15 cellular contexts compared by ENCODE assay signal in the genomic region with DNA sequence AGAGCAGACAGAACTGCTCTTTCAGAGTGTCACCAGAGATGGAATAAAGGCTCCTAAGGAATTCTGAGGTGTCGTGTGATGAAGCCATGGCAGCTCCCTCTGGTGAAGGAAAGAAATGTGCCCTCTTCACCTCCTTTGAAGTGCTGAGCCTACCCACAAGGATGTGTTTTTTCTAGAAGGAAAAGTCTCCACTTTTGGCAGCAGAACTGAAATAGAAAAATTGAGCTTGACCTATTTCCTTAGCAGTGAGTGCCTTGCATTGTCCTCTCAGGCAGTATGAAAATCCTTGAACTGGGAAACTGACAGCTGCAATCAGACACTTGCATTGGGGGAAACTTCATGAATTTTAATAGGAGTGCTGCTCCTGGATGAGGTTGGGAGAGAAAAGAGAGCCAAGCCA.
DNase-seq lines count a peak whose midpoint lies in the region; ATAC-seq, FAIRE-seq and TF ChIP-seq lines count a peak whose summit lies in the region.
"Had no signal": no experiment of that assay in that cellular context is flagged by ENCODE, and none has a peak within 500 bp of the region (broad histone marks: within the 10 kb centered on the region; RNA-seq: fewer than 3 reads in every experiment).

No MANE protein-coding gene starts in this region.

- intact Hi-C loops in HepG2 (cut with micrococcal nuclease; ENCODE audit: unreplicated experiment) (no loop called here), MCF 10A (cut with micrococcal nuclease) (no loop called here)

- no peaks in the 10 kb centered on the region for H3K9me3 Mint-ChIP-seq in endothelial cell (ENCODE audit: unreplicated experiment)
- H3K9me3 Mint-ChIP-seq in nephron: no peaks in the 10 kb centered on the region
- H3K9me3 Mint-ChIP-seq in MCF 10A (ENCODE audit: unreplicated experiment): no peaks in the 10 kb centered on the region
- H3K9me3 Mint-ChIP-seq: activated T-helper 2 cell treated with anti-CD3 and anti-CD28 coated beads, Interferon-gamma antibody, Interleukin-2, Interleukin-4, amounts not matched to agents 10 μg/mL and 5 μg/mL and 100 μg/mL, durations not matched to agents 14 hours and 24 hours and 36 hours had no signal

- H3K4me1 Mint-ChIP-seq in endothelial cell (ENCODE audit: unreplicated experiment): peaks cover 50% of the 10 kb centered on the region
- peaks cover 52% of the 10 kb centered on the region for H3K4me1 Mint-ChIP-seq in nephron
- H3K4me1 Mint-ChIP-seq in MCF 10A (ENCODE audit: insufficient read depth, unreplicated experiment): no peaks in the 10 kb centered on the region

- TF ChIP-seq EP300 in HepG2 (IDR thresholded peaks at IDR 0.05; ENCODE audit: low read depth in 2 of 2, low read length in 2 of 2): no peak
- TF ChIP-seq EP300 in HepG2 (CRISPR knock-in tag; IDR thresholded peaks at IDR 0.05; ENCODE audit: borderline replicate concordance): no peak

- WGBS in liver: 74% methylated on average over 1 of the region's 1 CpG
- WGBS in HepG2 (ENCODE audit: low lambda C conversion rate): 50% methylated on average over 1 of the region's 1 CpG

- H3K27ac Mint-ChIP-seq in endothelial cell (ENCODE audit: unreplicated experiment) (peak overlapping the region; percentile 99), nephron (peak overlapping the region; percentile 71 to 85 (median 81)), MCF 10A (ENCODE audit: low read depth, unreplicated experiment) (no peak overlapping the region)
- H3K27ac Mint-ChIP-seq: activated T-helper 2 cell treated with anti-CD3 and anti-CD28 coated beads, Interferon-gamma antibody, Interleukin-2, Interleukin-4, amounts not matched to agents 10 μg/mL and 5 μg/mL and 100 μg/mL, durations not matched to agents 14 hours and 24 hours and 36 hours had no signal

- H2AFZ ChIP-seq in HepG2 (ENCODE audit: low read length): no peak overlapping the region
- H2AFZ ChIP-seq: GM23248 had no signal

- TF ChIP-seq RAD21 in liver (IDR thresholded peaks at IDR 0.05) (no peak), HepG2 (CRISPR knock-in tag; IDR thresholded peaks at IDR 0.05) (no peak)

- CTCF ChIA-PET in HepG2 (lab: Yijun Ruan, JAX; ENCODE audit: low intra/inter-chr PET ratio, low total read pairs) (no interaction called here), MCF 10A (lab: Yijun Ruan, JAX) (no interaction called here)

- no peak for FAIRE-seq in HepG2 (lab: Jason Lieb, UNC)
- FAIRE-seq: urothelium cell line had no signal

- no peaks in the 10 kb centered on the region for H3K27me3 ChIP-seq in liver (ENCODE audit: control insufficient read depth in 4 of 4, insufficient read depth in 4 of 4, low read length in 3 of 4)
- peaks cover 0 to 6% of the 10 kb centered on the region in 2 experiments; a peak in 1 of 5 replicates for H3K27me3 ChIP-seq in HepG2 (ENCODE audit: control insufficient read depth in 1 of 2, insufficient read depth in 2 of 2, low read length in 2 of 2)
- H3K27me3 ChIP-seq: ascending aorta had no signal

- H3K4me2 ChIP-seq in HepG2 (ENCODE audit: low read depth, low read length): no peak overlapping the region

- DNase-seq in HepG2 (ENCODE audit: low spot score): no peak
- DNase-seq in endothelial cell (ENCODE audit: low spot score): no peak
- DNase-seq in NCI-H510A treated with DMSO at 0.1 percent for 48 hours (lab: John Stamatoyannopoulos, UW): no peak
- no peak for DNase-seq in stimulated activated CD4-positive, alpha-beta T cell treated with anti-CD3 and anti-CD28 coated beads, Interleukin-4, amount 100 ng/mL, for 24 hours
- no peak for DNase-seq in SKM-1 (lab: John Stamatoyannopoulos, UW; ENCODE audit: unreplicated experiment)
- no peak for DNase-seq in MCF 10A (ENCODE audit: unreplicated experiment)
- DNase-seq: activated CD4-positive, alpha-beta T cell treated with anti-CD3 and anti-CD28 coated beads, Interleukin-2, amount 50 U/mL, for 4 hours; GM23248 had no signal

- TF ChIP-seq POLR2A in HepG2 (IDR thresholded peaks at IDR 0.05; ENCODE audit: insufficient read depth in 1 of 2, low read depth in 2 of 2, low read length in 2 of 2): no peak

- H3K4me1 ChIP-seq in liver (ENCODE audit: control insufficient read depth in 4 of 4, insufficient read depth in 4 of 4, low read length in 3 of 4) (no peaks in the 10 kb centered on the region), HepG2 (ENCODE audit: insufficient read depth, low read length) (no peaks in the 10 kb centered on the region)

- H3K27ac ChIP-seq in liver (ENCODE audit: low read depth in 1 of 2, low read length in 2 of 2) (peak overlapping the region in 1 of 2 donors; percentile 25), HepG2 (ENCODE audit: extremely low read length, insufficient read depth, low read length) (no peak overlapping the region)
- H3K27ac ChIP-seq: GM23248, HL-60 had no signal

- in situ Hi-C loops in HepG2 (cut with HindIII; ENCODE audit: extremely low pct_ligation_motif_present, low pct_unique_long_range_greater_than_20kb): no loop called here

- H4K20me1 ChIP-seq in HepG2 (ENCODE audit: insufficient read depth, low read length): no peaks in the 10 kb centered on the region

- H3K4me3 Mint-ChIP-seq in endothelial cell (ENCODE audit: unreplicated experiment): no peak overlapping the region
- H3K4me3 Mint-ChIP-seq in nephron: peak overlapping the region in 1 of 3 experiments; percentile 12
- no peak overlapping the region for H3K4me3 Mint-ChIP-seq in MCF 10A (ENCODE audit: unreplicated experiment)

- ATAC-seq in HepG2: no peak

- H3K36me3 Mint-ChIP-seq in endothelial cell (ENCODE audit: low read depth, unreplicated experiment) (peaks cover 4% of the 10 kb centered on the region), nephron (ENCODE audit: low read depth) (no peaks in the 10 kb centered on the region), MCF 10A (ENCODE audit: insufficient read depth, unreplicated experiment) (no peaks in the 10 kb centered on the region)

- no peak overlapping the region for H3K9ac ChIP-seq in liver (ENCODE audit: low read depth in 1 of 2, low read length in 2 of 2)
- no peak overlapping the region for H3K9ac ChIP-seq in HepG2 (ENCODE audit: insufficient read depth, low read depth, low read length)
- H3K9ac ChIP-seq: GM23248 had no signal

- TF ChIP-seq CTCF in liver (IDR thresholded peaks at IDR 0.05; ENCODE audit: low read depth, low read length, missing input control) (no peak), HepG2 (CRISPR knock-in tag; IDR thresholded peaks at IDR 0.05) (no peak), endothelial cell (IDR thresholded peaks at IDR 0.05; ENCODE audit: unreplicated experiment) (no peak), nephron (IDR thresholded peaks at IDR 0.05; ENCODE audit: unreplicated experiment in 3 of 3) (no peak), MCF 10A (IDR thresholded peaks at IDR 0.05; ENCODE audit: unreplicated experiment) (no peak)

- no peaks in the 10 kb centered on the region for H3K79me2 ChIP-seq in HepG2 (ENCODE audit: insufficient read depth, low read length)

- H3K36me3 ChIP-seq in liver (ENCODE audit: control insufficient read depth in 4 of 4, insufficient read depth in 3 of 4, low read depth in 1 of 4, low read length in 3 of 4): no peaks in the 10 kb centered on the region
- no peaks in the 10 kb centered on the region for H3K36me3 ChIP-seq in HepG2 (replicated peaks in 1 of 2; ENCODE audit: control insufficient read depth in 1 of 2, insufficient read depth in 2 of 2, low read length in 2 of 2)
- H3K36me3 ChIP-seq: ascending aorta had no signal

- H3K27me3 Mint-ChIP-seq in endothelial cell (ENCODE audit: unreplicated experiment) (peaks cover 4% of the 10 kb centered on the region), nephron (ENCODE audit: low read depth) (peaks cover 3% of the 10 kb centered on the region), MCF 10A (ENCODE audit: insufficient read depth, unreplicated experiment) (no peaks in the 10 kb centered on the region)

- no peak overlapping the region for H3K4me3 ChIP-seq in liver (ENCODE audit: low read depth in 1 of 3, low read length in 3 of 3)
- H3K4me3 ChIP-seq in HepG2 (replicated peaks in 1 of 3; ENCODE audit: insufficient read depth in 1 of 3, low read depth in 2 of 3, low read length in 3 of 3): no peak overlapping the region
- H3K4me3 ChIP-seq: ascending aorta, GM23248, skin epidermis had no signal

- BruUV-seq in HepG2 (replicated peaks; lab: Mats Ljungman, UMichigan) (no TSS peak), MCF 10A (replicated peaks; lab: Mats Ljungman, UMichigan) (no TSS peak)

- POLR2A ChIA-PET in HepG2 (lab: Yijun Ruan, JAX): no interaction called here
- POLR2A ChIA-PET in MCF 10A (lab: Yijun Ruan, JAX): no interaction called here

- H3K9me3 ChIP-seq in liver (ENCODE audit: control insufficient read depth in 4 of 4, low read length in 3 of 4) (no peaks in the 10 kb centered on the region), HepG2 (ENCODE audit: low read length) (no peaks in the 10 kb centered on the region)
- H3K9me3 ChIP-seq: ascending aorta had no signal

TF ChIP-seq in liver, 16 proteins besides CTCF, POLR2A, EP300 and RAD21:
- TF ChIP-seq YY1 (IDR thresholded peaks at IDR 0.05) (no peak), NR2F2 (IDR thresholded peaks at IDR 0.05) (peak; percentile 36)
TF ChIP-seq in liver: peak in this region for 1.

TF ChIP-seq in HepG2, 621 proteins besides CTCF, POLR2A, EP300 and RAD21 (continues in another document):
- TF ChIP-seq, protein P1, sequence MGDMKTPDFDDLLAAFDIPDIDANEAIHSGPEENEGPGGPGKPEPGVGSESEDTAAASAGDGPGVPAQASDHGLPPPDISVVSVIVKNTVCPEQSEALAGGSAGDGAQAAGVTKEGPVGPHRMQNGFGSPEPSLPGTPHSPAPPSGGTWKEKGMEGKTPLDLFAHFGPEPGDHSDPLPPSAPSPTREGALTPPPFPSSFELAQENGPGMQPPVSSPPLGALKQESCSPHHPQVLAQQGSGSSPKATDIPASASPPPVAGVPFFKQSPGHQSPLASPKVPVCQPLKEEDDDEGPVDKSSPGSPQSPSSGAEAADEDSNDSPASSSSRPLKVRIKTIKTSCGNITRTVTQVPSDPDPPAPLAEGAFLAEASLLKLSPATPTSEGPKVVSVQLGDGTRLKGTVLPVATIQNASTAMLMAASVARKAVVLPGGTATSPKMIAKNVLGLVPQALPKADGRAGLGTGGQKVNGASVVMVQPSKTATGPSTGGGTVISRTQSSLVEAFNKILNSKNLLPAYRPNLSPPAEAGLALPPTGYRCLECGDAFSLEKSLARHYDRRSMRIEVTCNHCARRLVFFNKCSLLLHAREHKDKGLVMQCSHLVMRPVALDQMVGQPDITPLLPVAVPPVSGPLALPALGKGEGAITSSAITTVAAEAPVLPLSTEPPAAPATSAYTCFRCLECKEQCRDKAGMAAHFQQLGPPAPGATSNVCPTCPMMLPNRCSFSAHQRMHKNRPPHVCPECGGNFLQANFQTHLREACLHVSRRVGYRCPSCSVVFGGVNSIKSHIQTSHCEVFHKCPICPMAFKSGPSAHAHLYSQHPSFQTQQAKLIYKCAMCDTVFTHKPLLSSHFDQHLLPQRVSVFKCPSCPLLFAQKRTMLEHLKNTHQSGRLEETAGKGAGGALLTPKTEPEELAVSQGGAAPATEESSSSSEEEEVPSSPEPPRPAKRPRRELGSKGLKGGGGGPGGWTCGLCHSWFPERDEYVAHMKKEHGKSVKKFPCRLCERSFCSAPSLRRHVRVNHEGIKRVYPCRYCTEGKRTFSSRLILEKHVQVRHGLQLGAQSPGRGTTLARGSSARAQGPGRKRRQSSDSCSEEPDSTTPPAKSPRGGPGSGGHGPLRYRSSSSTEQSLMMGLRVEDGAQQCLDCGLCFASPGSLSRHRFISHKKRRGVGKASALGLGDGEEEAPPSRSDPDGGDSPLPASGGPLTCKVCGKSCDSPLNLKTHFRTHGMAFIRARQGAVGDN (CRISPR knock-in tag; IDR thresholded peaks at IDR 0.05): no peak
